ENCODE assay signal across 1 cellular context in the genomic region with DNA sequence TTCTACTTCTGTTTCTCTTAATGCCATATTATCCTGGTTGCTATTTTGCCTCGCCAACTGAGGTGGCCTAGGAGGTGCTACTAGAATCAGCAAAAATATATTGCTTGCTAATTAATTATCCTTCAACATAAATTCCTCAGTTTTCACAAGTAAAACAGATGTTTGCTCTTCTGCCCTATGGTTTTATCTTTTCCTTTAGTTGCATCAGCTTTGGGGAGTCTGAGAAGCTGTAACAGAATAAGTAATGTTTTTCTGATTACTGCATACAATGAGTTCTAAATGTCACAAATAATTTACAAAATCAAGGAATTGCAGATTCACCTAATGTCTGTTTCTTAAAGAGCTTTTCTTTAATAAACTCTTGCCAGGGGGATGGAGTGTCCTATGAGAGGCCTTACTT.
TF ChIP-seq lines count a peak whose summit lies in the region.

No MANE protein-coding gene starts in this region.

TF ChIP-seq in IMR-90, 13 proteins besides CTCF, POLR2A, EP300 and RAD21 (continued from another document):
- TF ChIP-seq CHD1 (IDR thresholded peaks at IDR 0.05; ENCODE audit: low read depth, low read length) (no peak), FOS (IDR thresholded peaks at IDR 0.05; ENCODE audit: low read depth, low read length) (no peak), RFX5 (IDR thresholded peaks at IDR 0.05; ENCODE audit: low read depth, low read length) (no peak), CEBPB (IDR thresholded peaks at IDR 0.05; ENCODE audit: low read depth, low read length) (no peak), SMC3 (IDR thresholded peaks at IDR 0.05; ENCODE audit: low read depth, low read length) (no peak), MAZ (IDR thresholded peaks at IDR 0.05; ENCODE audit: borderline replicate concordance, low read depth, low read length) (no peak), MXI1 (IDR thresholded peaks at IDR 0.05; ENCODE audit: borderline replicate concordance, low read depth, low read length) (no peak), RCOR1 (IDR thresholded peaks at IDR 0.05; ENCODE audit: insufficient replicate concordance, low read length) (no peak), BHLHE40 (IDR thresholded peaks at IDR 0.05; ENCODE audit: low read depth, low read length) (no peak), NFE2L2 (IDR thresholded peaks at IDR 0.05; ENCODE audit: low read depth, low read length) (no peak)
- TF ChIP-seq, protein P1, sequence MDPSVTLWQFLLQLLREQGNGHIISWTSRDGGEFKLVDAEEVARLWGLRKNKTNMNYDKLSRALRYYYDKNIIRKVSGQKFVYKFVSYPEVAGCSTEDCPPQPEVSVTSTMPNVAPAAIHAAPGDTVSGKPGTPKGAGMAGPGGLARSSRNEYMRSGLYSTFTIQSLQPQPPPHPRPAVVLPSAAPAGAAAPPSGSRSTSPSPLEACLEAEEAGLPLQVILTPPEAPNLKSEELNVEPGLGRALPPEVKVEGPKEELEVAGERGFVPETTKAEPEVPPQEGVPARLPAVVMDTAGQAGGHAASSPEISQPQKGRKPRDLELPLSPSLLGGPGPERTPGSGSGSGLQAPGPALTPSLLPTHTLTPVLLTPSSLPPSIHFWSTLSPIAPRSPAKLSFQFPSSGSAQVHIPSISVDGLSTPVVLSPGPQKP (IDR thresholded peaks at IDR 0.05; ENCODE audit: borderline replicate concordance, low read depth, low read length): no peak
